8 cellular contexts compared by ENCODE assay signal in genomic region chr22:24424001-24424900, GRCh38. TPM values are rescaled to one million over a fixed set of nuclear protein-coding genes. Genes with fewer than 3 reads are reported as not detected.
DNase-seq lines count a peak whose midpoint lies in the region; ATAC-seq, FAIRE-seq and TF ChIP-seq lines count a peak whose summit lies in the region.

No MANE protein-coding gene starts in this region.

- POLR2A ChIA-PET in CD4-positive, alpha-beta T cell (lab: Charles Lee), result interaction anchor here (0.7 to 3.3 kb wide), 4 partner anchors 11 to 74 kb away, joined by 3 to 14 read pairs (median 3); no protein-coding TSS in a partner anchor
- POLR2A ChIA-PET in PC-9 (lab: Charles Lee; ENCODE audit: unreplicated experiment), result no interaction called here

- H3K36me3 ChIP-seq in PC-9 (ENCODE audit: low read depth), result no peaks in the 10 kb centered on the region
- no peaks in the 10 kb centered on the region for H3K36me3 ChIP-seq in adrenal gland (replicated peaks in 1 of 2)
- H3K36me3 ChIP-seq in kidney (ENCODE audit: control insufficient read depth in 1 of 2, insufficient read depth in 2 of 2, low read length in 2 of 2), result no peaks in the 10 kb centered on the region

- intact Hi-C loops in CD4-positive, alpha-beta T cell (cut with DNase I, micrococcal nuclease), result loop anchor here (2.0 to 10.0 kb wide), 5 partner anchors 61 to 641 kb away; no protein-coding TSS in a partner anchor
- intact Hi-C loops in PC-9 (cut with micrococcal nuclease; ENCODE audit: unreplicated experiment), result no loop called here
- intact Hi-C loops in adrenal gland (cut with DNase I), result loop anchor here (5.0 to 10.0 kb wide), 3 partner anchors 78 to 99 kb away; no protein-coding TSS in a partner anchor
- intact Hi-C loops in kidney (cut with DNase I), result loop anchor here (10.0 kb wide), 1 partner anchor 81 kb away; no protein-coding TSS in a partner anchor

- no peaks in the 10 kb centered on the region for H3K27me3 Mint-ChIP-seq in CD4-positive, alpha-beta T cell

- peak overlapping the region; percentile 93 for H3K4me2 ChIP-seq in PC-9

- no peak overlapping the region for H3K27ac Mint-ChIP-seq in CD4-positive, alpha-beta T cell

- H3F3A ChIP-seq in PC-9 (ENCODE audit: insufficient read depth, low read depth), result peaks cover 5% of the 10 kb centered on the region; the same call in 1 of the 2 replicates

- peak in 8 of 10 experiments; percentile 24 to 54 (median 36) for DNase-seq in CD4-positive, alpha-beta T cell
- DNase-seq in PC-9 (peak in 1 of 2 experiments; percentile 16), adrenal gland (no peak), kidney (peak; percentile 78), anterior cingulate cortex (lab: John Stamatoyannopoulos, UW) (no peak), kidney glomerular epithelial cell (lab: John Stamatoyannopoulos, UW) (no peak)
- DNase-seq in stimulated activated CD8-positive, alpha-beta memory T cell treated with anti-CD3 and anti-CD28 coated beads, Interleukin-12 subunit alpha, Interleukin-12 subunit beta, amount 100 ng/mL, for 4 hours (ENCODE audit: low read depth), result peak; percentile 26

- no TSS peak for BruUV-seq in PC-9 (replicated peaks; lab: Mats Ljungman, UMichigan)

- FAIRE-seq in kidney (lab: Jason Lieb, UNC), result no peak

- H3K27me3 ChIP-seq in CD4-positive, alpha-beta T cell (ENCODE audit: control insufficient read depth, insufficient read depth, low read length), result no peaks in the 10 kb centered on the region
- H3K27me3 ChIP-seq in PC-9 (ENCODE audit: insufficient read depth, low read depth), result no peaks in the 10 kb centered on the region
- H3K27me3 ChIP-seq in adrenal gland, result no peaks in the 10 kb centered on the region

- H3K36me3 Mint-ChIP-seq in CD4-positive, alpha-beta T cell (ENCODE audit: low read depth), result peaks cover 13% of the 10 kb centered on the region

- WGBS in adrenal gland, 4 donors, result 10 to 29% (median 17%) methylated on average over 30 to 105 of the region's 105 CpGs

- no peaks in the 10 kb centered on the region for H3K79me2 ChIP-seq in PC-9 (ENCODE audit: low read depth)

- peaks cover 51% of the 10 kb centered on the region for H3K4me1 Mint-ChIP-seq in CD4-positive, alpha-beta T cell (ENCODE audit: low read depth)

- no peaks in the 10 kb centered on the region for H3K9me2 ChIP-seq in PC-9 (ENCODE audit: insufficient read depth)

- H3K4me3 Mint-ChIP-seq in CD4-positive, alpha-beta T cell, result peak overlapping the region; percentile 76

- no peak overlapping the region for H3K9ac ChIP-seq in kidney (ENCODE audit: low read length in 2 of 2)

- peak overlapping the region; percentile 87 for H2AFZ ChIP-seq in PC-9

- CTCF ChIA-PET in CD4-positive, alpha-beta T cell (lab: Charles Lee), result interaction anchor here (0.6 to 2.2 kb wide), 7 partner anchors 8 to 99 kb away, joined by 3 to 17 read pairs (median 4); no protein-coding TSS in a partner anchor
- CTCF ChIA-PET in PC-9 (lab: Charles Lee), result interaction anchor here (0.6 kb wide), 1 partner anchor 60 kb away, joined by 3 read pairs; no protein-coding TSS in a partner anchor

- no peak for TF ChIP-seq POLR2A in adrenal gland (IDR thresholded peaks at IDR 0.05)

- H3K9me3 Mint-ChIP-seq in CD4-positive, alpha-beta T cell, result no peaks in the 10 kb centered on the region

- no peaks in the 10 kb centered on the region for H3K9me3 ChIP-seq in CD4-positive, alpha-beta T cell (ENCODE audit: control insufficient read depth, low read length)
- H3K9me3 ChIP-seq in PC-9 (ENCODE audit: insufficient read depth, low read depth) (no peaks in the 10 kb centered on the region), adrenal gland (replicated peaks in 1 of 3) (no peaks in the 10 kb centered on the region), kidney (ENCODE audit: control insufficient read depth in 1 of 2, low read length in 2 of 2) (no peaks in the 10 kb centered on the region)

- no peak for TF ChIP-seq CTCF in CD4-positive, alpha-beta T cell (IDR thresholded peaks at IDR 0.05)
- TF ChIP-seq CTCF in PC-9 (conservative IDR thresholded peaks at IDR 0.05) (no peak), adrenal gland (IDR thresholded peaks at IDR 0.05) (no peak), kidney (IDR thresholded peaks at IDR 0.05; ENCODE audit: borderline replicate concordance, extremely low read depth, insufficient read depth) (no peak)

- H4K20me1 ChIP-seq in PC-9 (ENCODE audit: insufficient read depth), result no peaks in the 10 kb centered on the region

- H3K4me1 ChIP-seq in PC-9 (replicated peaks; ENCODE audit: insufficient read depth) (no peaks in the 10 kb centered on the region), adrenal gland (replicated peaks in 1 of 2) (peaks cover 4 to 14% of the 10 kb centered on the region in 2 donors), kidney (ENCODE audit: control insufficient read depth in 1 of 2, insufficient read depth in 1 of 2, low read depth in 1 of 2, low read length in 2 of 2) (peaks cover 0 to 11% of the 10 kb centered on the region in 2 donors)

- H3K4me3 ChIP-seq in PC-9 (peak overlapping the region; percentile 78), adrenal gland (peak overlapping the region in 2 of 4 donors; percentile 54 to 77), kidney (ENCODE audit: low read length in 2 of 2) (peak overlapping the region in 1 of 2 donors; percentile 44)

- ATAC-seq in CD4-positive, alpha-beta T cell (ENCODE audit: poor library complexity), result no peak
- no peak for ATAC-seq in HG03280 (IDR thresholded peaks at IDR 0.05; ENCODE audit: unreplicated experiment)

- H3K27ac ChIP-seq in CD4-positive, alpha-beta T cell (ENCODE audit: low read depth, low read length), result peak overlapping the region; percentile 5
- H3K27ac ChIP-seq in PC-9 (no peak overlapping the region), adrenal gland (peak overlapping the region in 4 of 5 donors; percentile 26 to 73 (median 52)), kidney (ENCODE audit: low read depth in 2 of 2, low read length in 2 of 2) (peak overlapping the region; percentile 17 to 63)

RNA-seq across cellular contexts. Expression of gene ADORA2A, which starts 3.1 kb away (rescaled TPM):
- total RNA-seq in CD4-positive, alpha-beta T cell, result 10 to 100 TPM; 15.5 to 16.4 TPM
- 1.8 and 2.6 TPM in 2 replicates for total RNA-seq in PC-9 (2021)
- total RNA-seq in adrenal gland, result 10 to 100 TPM in 4 of 8 donors, 1 to 10 TPM in 4; 5.1 to 16.4 (median 8.5) TPM
- polyA plus RNA-seq in adrenal gland, result 1 to 10 TPM; 2.9 to 8.5 (median 3.9) TPM
- total RNA-seq in kidney, result 6.9 TPM
- polyA plus RNA-seq in kidney (ENCODE audit: insufficient read depth, low read depth, low replicate concordance), result 6.1 TPM

Comparison
In these comparisons a context has a peak if more than half of its experiments do, and no peak if none do; other contexts are left out.
1. DNase-seq: peak in CD4-positive, alpha-beta T cell (8 of 10), kidney (single experiment) and stimulated activated CD8-positive, alpha-beta memory T cell treated with anti-CD3 and anti-CD28 coated beads, Interleukin-12 subunit alpha, Interleukin-12 subunit beta, amount 100 ng/mL, for 4 hours (single experiment); none in adrenal gland (0 of 7), anterior cingulate cortex (0 of 58) and kidney glomerular epithelial cell (single experiment).